Comparison of ENCODE assay signal across 18 cellular contexts in genomic region chr9:94625835-94626234, GRCh38.
"Had no signal": no experiment of that assay in that cellular context is flagged by ENCODE, and none has a peak within 500 bp of the region (broad histone marks: within the 10 kb centered on the region; RNA-seq: fewer than 3 reads in every experiment).

No MANE protein-coding gene starts in this region.

- H3K27ac ChIP-seq: dorsolateral prefrontal cortex, gastrocnemius medialis, left lung, psoas muscle, tibial artery, uterus had no signal

- H3K4me3 ChIP-seq: coronary artery, dorsolateral prefrontal cortex, gastrocnemius medialis, left lung, lower lobe of right lung, psoas muscle, right lobe of liver, tibial artery, upper lobe of left lung, uterus had no signal

- H3K27me3 ChIP-seq: dorsolateral prefrontal cortex, gastrocnemius medialis, left lung, right lobe of liver, tibial artery, upper lobe of left lung, uterus had no signal

- DNase-seq: dorsolateral prefrontal cortex; effector CD8-positive, alpha-beta T cell; gastrocnemius medialis; glutamatergic neuron; immature natural killer cell; left lung; lower lobe of right lung; midbrain; psoas muscle; retina; right lobe of liver; stimulated activated CD4-positive, alpha-beta T cell treated with anti-CD3 and anti-CD28 coated beads, Interleukin-4, amount 100 ng/mL, for 1 hour; stimulated activated CD8-positive, alpha-beta memory T cell treated with anti-CD3 and anti-CD28 coated beads, Interleukin-4, amount 100 ng/mL, for 48 hours; tibial artery; upper lobe of left lung; uterus had no signal

- ATAC-seq: gastrocnemius medialis; left lung; psoas muscle; stimulated activated effector memory CD8-positive, alpha-beta T cell treated with anti-CD3 and anti-CD28 coated beads, Interleukin-12 subunit alpha, Interleukin-12 subunit beta, amount 100 ng/mL, for 72 hours had no signal

- H3K4me1 ChIP-seq: gastrocnemius medialis, psoas muscle, uterus had no signal

- H3K9me3 ChIP-seq: gastrocnemius medialis, left lung, lower lobe of right lung, psoas muscle, right lobe of liver, tibial artery, upper lobe of left lung, uterus had no signal

- H3K36me3 ChIP-seq: gastrocnemius medialis, left lung, lower lobe of right lung, tibial artery, upper lobe of left lung, uterus had no signal
